8 cellular contexts compared by ENCODE assay signal in genomic region chr16:23803591-23804123, GRCh38. TPM values are rescaled to one million over a fixed set of nuclear protein-coding genes. Genes with fewer than 3 reads are reported as not detected.
A peak's percentile ranks its signal among the peaks of the same experiment; 100 is the strongest.
DNase-seq lines count a peak whose midpoint lies in the region; ATAC-seq and TF ChIP-seq lines count a peak whose summit lies in the region.

No MANE protein-coding gene starts in this region.

- no peaks in the 10 kb centered on the region for H3K4me1 ChIP-seq in foreskin keratinocyte
- no peaks in the 10 kb centered on the region for H3K4me1 ChIP-seq in uterus

- no peaks in the 10 kb centered on the region for H3K36me3 ChIP-seq in uterus

- H3K27me3 ChIP-seq in foreskin keratinocyte (no peaks in the 10 kb centered on the region), uterus (no peaks in the 10 kb centered on the region)

- no peaks in the 10 kb centered on the region for H3K9me3 ChIP-seq in uterus

- peak; percentile 33 for DNase-seq in OCI-M2 (lab: John Stamatoyannopoulos, UW; ENCODE audit: unreplicated experiment)
- peak; percentile 69 for DNase-seq in activated T-cell treated with anti-CD3 and anti-CD28 coated beads, Interleukin-2, amount 50 U/mL, for 4 hours
- DNase-seq in foreskin keratinocyte = peak; percentile 12 to 32
- DNase-seq in posterior vena cava (ENCODE audit: low spot score) = peak; percentile 86
- peak; percentile 22 to 42 for DNase-seq in uterus
- no peak for DNase-seq in amniotic stem cell (lab: John Stamatoyannopoulos, UW)

- H3K4me1 Mint-ChIP-seq in activated T-cell treated with anti-CD3 and anti-CD28 coated beads, Interleukin-2, amount 50 U/mL, for 4 hours (ENCODE audit: low read depth) = peaks cover 11% of the 10 kb centered on the region

- ATAC-seq in HG02943 (IDR thresholded peaks at IDR 0.05; ENCODE audit: low read depth, unreplicated experiment) = peak; percentile 66
- peak; percentile 86 to 87 for ATAC-seq in activated T-cell treated with anti-CD3 and anti-CD28 coated beads, Interleukin-2, amount 50 U/mL, for 4 hours
- ATAC-seq in foreskin keratinocyte = peak; percentile 83

- no peak for TF ChIP-seq POLR2A in uterus (IDR thresholded peaks at IDR 0.05)

- no peaks in the 10 kb centered on the region for H3K36me3 Mint-ChIP-seq in activated T-cell treated with anti-CD3 and anti-CD28 coated beads, Interleukin-2, amount 50 U/mL, for 4 hours (ENCODE audit: insufficient read depth)

- no peaks in the 10 kb centered on the region for H3K9me3 Mint-ChIP-seq in activated T-cell treated with anti-CD3 and anti-CD28 coated beads, Interleukin-2, amount 50 U/mL, for 4 hours

- H3K27me3 Mint-ChIP-seq in activated T-cell treated with anti-CD3 and anti-CD28 coated beads, Interleukin-2, amount 50 U/mL, for 4 hours (ENCODE audit: low read depth) = no peaks in the 10 kb centered on the region

- peak overlapping the region; percentile 17 for H3K4me3 Mint-ChIP-seq in activated T-cell treated with anti-CD3 and anti-CD28 coated beads, Interleukin-2, amount 50 U/mL, for 4 hours

- peak; percentile 20 for TF ChIP-seq CTCF in GM12801 (IDR thresholded peaks at IDR 0.05; ENCODE audit: extremely low read depth, insufficient read length)
- TF ChIP-seq CTCF in foreskin keratinocyte (conservative IDR thresholded peaks at IDR 0.05) = peak; percentile 78
- TF ChIP-seq CTCF in uterus (IDR thresholded peaks at IDR 0.05) = peak; percentile 16 to 48 (median 35)

- intact Hi-C loops in posterior vena cava (cut with DNase I) = loop anchor here (5.0 kb wide), 2 partner anchors 209 to 234 kb away; no protein-coding TSS in a partner anchor
- intact Hi-C loops in uterus (cut with DNase I; ENCODE audit: low total_unique reads) = no loop called here

- H3K4me3 ChIP-seq in uterus = no peak overlapping the region

- no peak overlapping the region for H3K27ac ChIP-seq in foreskin keratinocyte
- H3K27ac ChIP-seq in uterus = no peak overlapping the region

RNA-seq across cellular contexts. Expression of gene PRKCB, which starts 32.1 kb away (rescaled TPM):
- total RNA-seq in activated T-cell treated with anti-CD3 and anti-CD28 coated beads, Interleukin-2, amount 50 U/mL, for 4 hours = 10 to 100 TPM; 41.4 to 66.8 (median 63.3) TPM
- total RNA-seq in foreskin keratinocyte = 0.20 TPM in 1 of 2 replicates, not detected in the other
- 0.01 TPM in 1 of 2 replicates, not detected in the other for polyA plus RNA-seq in foreskin keratinocyte
- total RNA-seq in posterior vena cava = 10 to 100 TPM; 17.5 to 26.9 TPM
- 1 to 10 TPM in 3 of 4 donors, under 1 TPM in 1; 0.29 to 9.5 (median 2.9) TPM for total RNA-seq in uterus

RNA-seq across cellular contexts. Expression of gene CHP2, which starts 48.8 kb away (rescaled TPM):
- total RNA-seq in activated T-cell treated with anti-CD3 and anti-CD28 coated beads, Interleukin-2, amount 50 U/mL, for 4 hours = not detected
- not detected in 2 replicates for total RNA-seq in foreskin keratinocyte
- polyA plus RNA-seq in foreskin keratinocyte = 0.02 TPM in 1 of 2 replicates, not detected in the other
- under 1 TPM in 1 of 2 donors, not detected in 1; 0.14 TPM for total RNA-seq in posterior vena cava
- under 1 TPM in 1 of 4 donors, not detected in 3; 0.35 TPM for total RNA-seq in uterus

Comparison
In these comparisons a context has a peak if more than half of its experiments do, and no peak if none do; other contexts are left out.
1. CTCF ChIP-seq: peak in every context shown above with its lines; median percentile 78 in foreskin keratinocyte; 35 in uterus; 20 in GM12801.